ENCODE assay signal across 18 cellular contexts in the genomic region with DNA sequence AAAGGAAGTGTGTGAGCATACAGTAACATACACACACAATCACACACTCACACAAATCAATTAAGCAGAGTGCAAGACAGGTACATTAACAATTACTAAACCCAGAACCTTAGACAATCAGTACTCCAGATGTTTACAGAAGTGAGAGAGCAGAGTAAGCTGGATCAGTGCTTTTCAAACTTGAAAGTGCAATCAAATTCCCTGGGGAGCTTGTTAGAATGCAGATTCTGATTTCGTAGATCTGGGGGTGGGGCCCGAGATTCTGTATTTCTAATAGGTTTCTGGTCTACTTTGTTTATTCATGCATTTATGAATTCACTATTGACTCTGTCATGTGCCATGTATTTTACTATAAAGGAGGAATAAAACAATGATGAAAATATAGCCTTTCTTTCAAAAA.
DNase-seq lines count a peak whose midpoint lies in the region; ATAC-seq, FAIRE-seq and TF ChIP-seq lines count a peak whose summit lies in the region.
"Had no signal": no experiment of that assay in that cellular context is flagged by ENCODE, and none has a peak within 500 bp of the region (broad histone marks: within the 10 kb centered on the region; RNA-seq: fewer than 3 reads in every experiment).

No MANE protein-coding gene starts in this region.

- WGBS in GM12878 (ENCODE audit: insufficient coverage, insufficient replicate concordance, low lambda C conversion rate, missing lambda C conversion rate), result 0% methylated on average over 2 of the region's 2 CpGs

- no peaks in the 10 kb centered on the region for H3K4me1 Mint-ChIP-seq in CD14-positive monocyte
- H3K4me1 Mint-ChIP-seq: CD4-positive, alpha-beta memory T cell; H9 had no signal

- H3K9me3 Mint-ChIP-seq in CD14-positive monocyte, result peaks cover 0 to 9% (median 1%) of the 10 kb centered on the region in 7 donors
- H3K9me3 Mint-ChIP-seq: H9 had no signal

- in situ Hi-C loops in GM12878 (cut with MboI), result no loop called here

- no peaks in the 10 kb centered on the region for H3K36me3 ChIP-seq in GM12878 (ENCODE audit: control insufficient read depth in 2 of 2, insufficient read depth in 2 of 2, low read length in 1 of 2)
- H3K36me3 ChIP-seq: BE2C had no signal

- CTCF ChIA-PET in GM12878 (lab: Yijun Ruan, JAX), result interaction anchor here (1.1 to 4.0 kb wide), 12 partner anchors 10 to 84 kb away, joined by 3 to 21 read pairs (median 4); no protein-coding TSS in a partner anchor

- SMC1A ChIA-PET in GM12878 (lab: Charles Lee; ENCODE audit: uncharacterized antibody, unreplicated experiment), result interaction anchor here (0.6 to 8.8 kb wide), 23 partner anchors 9 to 185 kb away, joined by 3 to 222 read pairs (median 6); no protein-coding TSS in a partner anchor

- peaks cover 2% of the 10 kb centered on the region for H3K9me3 ChIP-seq in GM12878 (replicated peaks; ENCODE audit: control insufficient read depth, insufficient read depth, low read length)
- H3K9me3 ChIP-seq: BE2C had no signal

- peak overlapping the region; percentile 65 for H3K4me2 ChIP-seq in GM12878 (ENCODE audit: control insufficient read depth, insufficient read depth)

- H3K4me3 Mint-ChIP-seq in CD14-positive monocyte, result no peak overlapping the region
- H3K4me3 Mint-ChIP-seq: CD4-positive, alpha-beta memory T cell; H9 had no signal

- TF ChIP-seq EP300 in GM12878 (IDR thresholded peaks at IDR 0.05; ENCODE audit: borderline replicate concordance in 1 of 2, control insufficient read depth in 1 of 2, low read depth in 2 of 2, low read length in 2 of 2), result no peak

- TF ChIP-seq CTCF in GM12878 (IDR thresholded peaks at IDR 0.05 in 2 of 3, conservative IDR thresholded peaks at IDR 0.05 in 1 of 3; ENCODE audit: control insufficient read depth in 2 of 3, extremely low read depth in 1 of 3, insufficient read depth in 1 of 3, low read depth in 3 of 3, low read length in 3 of 3), result no peak
- no peak for TF ChIP-seq CTCF in CD14-positive monocyte (IDR thresholded peaks at IDR 0.05)

- BruUV-seq in GM12878 (replicated peaks; lab: Mats Ljungman, UMichigan), result no TSS peak

- H4K20me1 ChIP-seq in GM12878 (ENCODE audit: control insufficient read depth, insufficient read depth), result no peaks in the 10 kb centered on the region

- DNase-seq in GM18507 (ENCODE audit: extremely low spot score, insufficient read length, low read depth) (no peak), GM12878 (ENCODE audit: low read depth, low spot score) (no peak), left colon (no peak), CD14-positive monocyte (ENCODE audit: low spot score) (no peak)
- DNase-seq in activated CD4-positive, alpha-beta T cell treated with anti-CD3 and anti-CD28 coated beads for 48 hours, result no peak
- DNase-seq in activated CD8-positive, alpha-beta memory T cell treated with anti-CD3 and anti-CD28 coated beads, Interleukin-2, amount 50 U/mL, for 4 hours, result no peak
- DNase-seq: ACHN; BE2C; CD4-positive, alpha-beta memory T cell; DMS153; DMS79; GDM1; H9 had no signal

- RAD21 ChIA-PET in GM12878 (lab: Charles Lee; ENCODE audit: unreplicated experiment), result interaction anchor here (1.0 to 14.1 kb wide), 16 partner anchors 9 to 240 kb away, joined by 3 to 223 read pairs (median 4); no protein-coding TSS in a partner anchor

- H3K27me3 Mint-ChIP-seq in CD14-positive monocyte (ENCODE audit: low read depth in 3 of 3), result no peaks in the 10 kb centered on the region

- H3K9ac ChIP-seq in GM12878 (ENCODE audit: control insufficient read depth, insufficient read depth, low read length), result no peak overlapping the region

- peak; percentile 30 for ATAC-seq in GM12878
- ATAC-seq in left colon, result no peak

- no peak overlapping the region for H3K27ac Mint-ChIP-seq in CD14-positive monocyte
- H3K27ac Mint-ChIP-seq: CD4-positive, alpha-beta memory T cell; H9 had no signal

- POLR2A ChIA-PET in GM12878 (lab: Charles Lee), result interaction anchor here (0.5 to 1.6 kb wide), 8 partner anchors 12 to 120 kb away, joined by 3 to 6 read pairs (median 3); no protein-coding TSS in a partner anchor

- H3K79me2 ChIP-seq in GM12878 (ENCODE audit: control insufficient read depth, insufficient read depth, low read length), result no peaks in the 10 kb centered on the region

- no peak overlapping the region for H3K4me3 ChIP-seq in GM12878

- TF ChIP-seq POLR2A in GM12878 (IDR thresholded peaks at IDR 0.05; ENCODE audit: low read depth, low read length), result no peak

- H3K27me3 ChIP-seq in GM12878 (replicated peaks in 1 of 2; ENCODE audit: control insufficient read depth in 2 of 2, insufficient read depth in 2 of 2, low read length in 1 of 2) (no peaks in the 10 kb centered on the region), layer of hippocampus (ENCODE audit: control insufficient read depth, insufficient read depth, low read length) (no peaks in the 10 kb centered on the region)
- H3K27me3 ChIP-seq: BE2C had no signal

- no peak overlapping the region for H2AFZ ChIP-seq in GM12878 (ENCODE audit: control insufficient read depth, low read depth, low read length)

- H3K27ac ChIP-seq in GM12878 (ENCODE audit: control insufficient read depth, insufficient read depth), result no peak overlapping the region
- H3K27ac ChIP-seq in layer of hippocampus (ENCODE audit: low read depth, low read length), result peak overlapping the region; percentile 95
- H3K27ac ChIP-seq: C4-2B had no signal

- H3K36me3 Mint-ChIP-seq in CD14-positive monocyte, result no peaks in the 10 kb centered on the region
- H3K36me3 Mint-ChIP-seq: CD4-positive, alpha-beta memory T cell had no signal

- TF ChIP-seq RAD21 in GM12878 (IDR thresholded peaks at IDR 0.05; ENCODE audit: insufficient read depth, low read depth, low read length), result no peak

- FAIRE-seq in GM18507 (lab: Jason Lieb, UNC) (peak; percentile 70), GM12878 (lab: Jason Lieb, UNC) (peak; percentile 47)
- FAIRE-seq: A204.1, GM19239, H1 had no signal

- H3K4me1 ChIP-seq in GM12878 (ENCODE audit: control insufficient read depth, insufficient read depth, low read length), result peaks cover 42% of the 10 kb centered on the region

- intact Hi-C loops in GM12878 (cut with micrococcal nuclease; ENCODE audit: unreplicated experiment) (loop anchor here (2.0 kb wide), 1 partner anchor 44 kb away; no protein-coding TSS in a partner anchor), left colon (cut with DNase I, micrococcal nuclease) (no loop called here), CD14-positive monocyte (cut with micrococcal nuclease) (no loop called here)

TF ChIP-seq in GM12878, 131 proteins besides CTCF, POLR2A, EP300 and RAD21 (continues in another document):
- TF ChIP-seq GABPA (IDR thresholded peaks at IDR 0.05; ENCODE audit: low read depth) (no peak), CHD1 (IDR thresholded peaks at IDR 0.05; ENCODE audit: low read depth, low read length) (no peak), MTA2 (IDR thresholded peaks at IDR 0.05; ENCODE audit: low read depth) (peak; percentile 63), MEF2B (IDR thresholded peaks at IDR 0.05; ENCODE audit: partially characterized antibody, poor library complexity, severe bottlenecking) (peak; percentile 97), POLR2AphosphoS2 (IDR thresholded peaks at IDR 0.05; ENCODE audit: low read depth, low read length) (no peak), BHLHE40 (IDR thresholded peaks at IDR 0.05; ENCODE audit: borderline replicate concordance in 1 of 2, low read depth in 2 of 2, low read length in 1 of 2) (peak in 1 of 2 experiments; percentile 19; a peak in 1 of 4 replicates), NFXL1 (IDR thresholded peaks at IDR 0.05; ENCODE audit: borderline replicate concordance) (no peak)
- TF ChIP-seq, protein P1, sequence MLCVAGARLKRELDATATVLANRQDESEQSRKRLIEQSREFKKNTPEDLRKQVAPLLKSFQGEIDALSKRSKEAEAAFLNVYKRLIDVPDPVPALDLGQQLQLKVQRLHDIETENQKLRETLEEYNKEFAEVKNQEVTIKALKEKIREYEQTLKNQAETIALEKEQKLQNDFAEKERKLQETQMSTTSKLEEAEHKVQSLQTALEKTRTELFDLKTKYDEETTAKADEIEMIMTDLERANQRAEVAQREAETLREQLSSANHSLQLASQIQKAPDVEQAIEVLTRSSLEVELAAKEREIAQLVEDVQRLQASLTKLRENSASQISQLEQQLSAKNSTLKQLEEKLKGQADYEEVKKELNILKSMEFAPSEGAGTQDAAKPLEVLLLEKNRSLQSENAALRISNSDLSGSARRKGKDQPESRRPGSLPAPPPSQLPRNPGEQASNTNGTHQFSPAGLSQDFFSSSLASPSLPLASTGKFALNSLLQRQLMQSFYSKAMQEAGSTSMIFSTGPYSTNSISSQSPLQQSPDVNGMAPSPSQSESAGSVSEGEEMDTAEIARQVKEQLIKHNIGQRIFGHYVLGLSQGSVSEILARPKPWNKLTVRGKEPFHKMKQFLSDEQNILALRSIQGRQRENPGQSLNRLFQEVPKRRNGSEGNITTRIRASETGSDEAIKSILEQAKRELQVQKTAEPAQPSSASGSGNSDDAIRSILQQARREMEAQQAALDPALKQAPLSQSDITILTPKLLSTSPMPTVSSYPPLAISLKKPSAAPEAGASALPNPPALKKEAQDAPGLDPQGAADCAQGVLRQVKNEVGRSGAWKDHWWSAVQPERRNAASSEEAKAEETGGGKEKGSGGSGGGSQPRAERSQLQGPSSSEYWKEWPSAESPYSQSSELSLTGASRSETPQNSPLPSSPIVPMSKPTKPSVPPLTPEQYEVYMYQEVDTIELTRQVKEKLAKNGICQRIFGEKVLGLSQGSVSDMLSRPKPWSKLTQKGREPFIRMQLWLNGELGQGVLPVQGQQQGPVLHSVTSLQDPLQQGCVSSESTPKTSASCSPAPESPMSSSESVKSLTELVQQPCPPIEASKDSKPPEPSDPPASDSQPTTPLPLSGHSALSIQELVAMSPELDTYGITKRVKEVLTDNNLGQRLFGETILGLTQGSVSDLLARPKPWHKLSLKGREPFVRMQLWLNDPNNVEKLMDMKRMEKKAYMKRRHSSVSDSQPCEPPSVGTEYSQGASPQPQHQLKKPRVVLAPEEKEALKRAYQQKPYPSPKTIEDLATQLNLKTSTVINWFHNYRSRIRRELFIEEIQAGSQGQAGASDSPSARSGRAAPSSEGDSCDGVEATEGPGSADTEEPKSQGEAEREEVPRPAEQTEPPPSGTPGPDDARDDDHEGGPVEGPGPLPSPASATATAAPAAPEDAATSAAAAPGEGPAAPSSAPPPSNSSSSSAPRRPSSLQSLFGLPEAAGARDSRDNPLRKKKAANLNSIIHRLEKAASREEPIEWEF (IDR thresholded peaks at IDR 0.05; ENCODE audit: insufficient replicate concordance, low read depth, low read length), result peak; percentile 48
- TF ChIP-seq, protein P2, sequence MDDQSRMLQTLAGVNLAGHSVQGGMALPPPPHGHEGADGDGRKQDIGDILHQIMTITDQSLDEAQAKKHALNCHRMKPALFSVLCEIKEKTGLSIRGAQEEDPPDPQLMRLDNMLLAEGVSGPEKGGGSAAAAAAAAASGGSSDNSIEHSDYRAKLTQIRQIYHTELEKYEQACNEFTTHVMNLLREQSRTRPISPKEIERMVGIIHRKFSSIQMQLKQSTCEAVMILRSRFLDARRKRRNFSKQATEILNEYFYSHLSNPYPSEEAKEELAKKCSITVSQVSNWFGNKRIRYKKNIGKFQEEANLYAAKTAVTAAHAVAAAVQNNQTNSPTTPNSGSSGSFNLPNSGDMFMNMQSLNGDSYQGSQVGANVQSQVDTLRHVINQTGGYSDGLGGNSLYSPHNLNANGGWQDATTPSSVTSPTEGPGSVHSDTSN (IDR thresholded peaks at IDR 0.05; ENCODE audit: insufficient replicate concordance, low read depth, low read length), result no peak
